13 cellular contexts compared by ENCODE assay signal in the genomic region with DNA sequence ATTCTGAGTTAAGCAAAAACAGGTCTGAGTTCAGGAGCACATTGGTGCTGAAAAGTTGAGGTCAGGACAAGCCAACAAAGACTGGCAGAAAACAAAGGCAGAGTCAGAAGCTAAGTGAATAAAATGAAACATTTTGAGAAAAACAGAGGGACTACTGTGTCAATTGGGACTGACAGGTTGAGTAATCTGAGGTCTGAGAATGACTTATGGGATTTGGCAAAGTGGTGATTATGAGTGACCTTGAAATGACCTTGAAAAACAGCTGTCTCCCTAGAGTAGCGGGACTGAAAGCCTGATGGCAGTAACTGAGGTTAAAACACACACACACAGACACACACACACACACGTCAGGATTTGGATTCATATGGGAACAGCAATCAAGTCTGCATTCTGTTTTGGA.
"Had no signal": no experiment of that assay in that cellular context is flagged by ENCODE, and none has a peak within 500 bp of the region (broad histone marks: within the 10 kb centered on the region; RNA-seq: fewer than 3 reads in every experiment).

No MANE protein-coding gene starts in this region.

- DNase-seq: activated CD4-positive, alpha-beta memory T cell treated with anti-CD3 and anti-CD28 coated beads for 36 hours; activated naive CD8-positive, alpha-beta T cell treated with anti-CD3 and anti-CD28 coated beads, Interleukin-2, amount 10 ng/mL, durations not matched to agents 7 days and 5 days; activated T-cell treated with anti-CD3 and anti-CD28 coated beads, Interleukin-2, amount 50 U/mL, for 48 hours; aorta; foreskin fibroblast; head of caudate nucleus; mesenchymal stem cell; occipital lobe; psoas muscle; sigmoid colon; stimulated activated CD4-positive, alpha-beta T cell treated with anti-CD3 and anti-CD28 coated beads, Interleukin-12 subunit alpha, Interleukin-12 subunit beta, amount 100 ng/mL, for 4 hours; T-helper 9 cell; upper lobe of left lung had no signal
